In the genomic region with DNA sequence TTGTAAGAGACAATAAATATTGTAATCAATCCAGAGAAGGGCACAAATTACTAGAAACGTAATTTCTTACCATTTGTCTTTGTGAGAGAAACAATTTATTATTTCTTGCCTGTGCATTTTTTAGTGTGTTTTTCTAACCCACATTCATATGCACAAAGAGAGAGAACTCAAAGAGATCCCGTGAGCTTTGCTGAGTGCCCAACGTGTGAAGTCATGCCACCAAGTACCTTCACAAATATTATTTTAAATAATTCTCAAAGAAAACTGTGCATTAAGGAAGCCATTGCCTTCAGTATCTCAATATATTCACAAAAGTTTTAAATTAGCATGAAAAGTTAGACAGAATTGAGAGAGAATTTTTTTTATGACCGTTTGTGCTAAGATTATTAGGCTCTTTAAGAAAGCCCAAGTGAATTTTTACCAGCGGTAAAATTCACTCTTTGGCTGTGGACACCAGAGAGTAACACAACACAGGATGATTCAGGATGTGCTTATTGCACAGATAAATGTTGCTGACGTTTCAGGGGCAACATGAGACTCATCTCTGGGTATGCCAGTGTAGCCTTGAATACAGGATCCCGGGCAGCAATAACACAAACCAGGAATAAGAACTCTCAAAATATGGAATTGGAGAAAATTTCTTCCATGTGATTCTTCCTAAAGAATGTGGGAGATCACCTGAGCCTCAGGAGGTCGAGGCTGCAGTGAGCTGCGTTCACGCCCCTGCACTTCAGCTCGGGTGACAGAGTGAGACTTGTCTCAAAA, we compare ENCODE assay signal across 1 cellular context.
TF ChIP-seq lines count a peak whose summit lies in the region.

No MANE protein-coding gene starts in this region.

TF ChIP-seq in endothelial cell of umbilical vein, 7 proteins besides CTCF, POLR2A, EP300 and RAD21 (continued from another document):
- TF ChIP-seq EZH2 (IDR thresholded peaks at IDR 0.05; ENCODE audit: borderline replicate concordance, low read depth, low read length, severe bottlenecking) (no peak), MYC (IDR thresholded peaks at IDR 0.05; ENCODE audit: low read depth, low read length) (no peak), FOS (IDR thresholded peaks at IDR 0.05; ENCODE audit: borderline replicate concordance, insufficient read depth, low read length) (no peak), GATA2 (IDR thresholded peaks at IDR 0.05; ENCODE audit: insufficient read depth, insufficient read length, low read depth, low read length) (no peak), POLR2AphosphoS5 (IDR thresholded peaks at IDR 0.05; ENCODE audit: insufficient read depth, low read depth, low read length) (no peak), JUN (IDR thresholded peaks at IDR 0.05; ENCODE audit: borderline replicate concordance, insufficient read depth, insufficient read length, low read depth) (no peak)
